18 cellular contexts compared by ENCODE assay signal in genomic region chr9:121395558-121395957, GRCh38. TPM values are rescaled to one million over a fixed set of nuclear protein-coding genes. Genes with fewer than 3 reads are reported as not detected.
DNase-seq lines count a peak whose midpoint lies in the region; ATAC-seq, FAIRE-seq and TF ChIP-seq lines count a peak whose summit lies in the region.
"Had no signal": no experiment of that assay in that cellular context is flagged by ENCODE, and none has a peak within 500 bp of the region (broad histone marks: within the 10 kb centered on the region; RNA-seq: fewer than 3 reads in every experiment).

No MANE protein-coding gene starts in this region.

- intact Hi-C loops in gastrocnemius medialis (cut with DNase I; ENCODE audit: low total_unique reads): no loop called here

- H3K4me3 ChIP-seq in Loucy (ENCODE audit: low read length, poor library complexity, severe bottlenecking) (no peak overlapping the region), keratinocyte (ENCODE audit: control insufficient read depth in 2 of 3, extremely low read depth in 1 of 3, insufficient read depth in 2 of 3, low read depth in 1 of 3, low read length in 3 of 3) (no peak overlapping the region), gastrocnemius medialis (no peak overlapping the region)
- H3K4me3 ChIP-seq: BLaER1, GM12878 had no signal

- peak overlapping the region; percentile 9 for H2AFZ ChIP-seq in Loucy (ENCODE audit: low read length)
- peak overlapping the region; percentile 10 for H2AFZ ChIP-seq in keratinocyte (ENCODE audit: control insufficient read depth, low read length)

- FAIRE-seq in keratinocyte (lab: Jason Lieb, UNC) (no peak), RCC 7860 (lab: Jason Lieb, UNC) (no peak)
- FAIRE-seq: GM12878, GM19239, H1 had no signal

- no peak for TF ChIP-seq POLR2A in gastrocnemius medialis (IDR thresholded peaks at IDR 0.05)

- in situ Hi-C loops in gastrocnemius medialis (cut with MboI; ENCODE audit: low sequenced_read_pairs in 4 of 4): loop anchor here (5.0 kb wide), 5 partner anchors 68 to 183 kb away; no protein-coding TSS in a partner anchor

- H3K9me3 ChIP-seq in Loucy (ENCODE audit: insufficient read depth, low read depth, low read length): peaks cover 3% of the 10 kb centered on the region; the same call in 1 of the 2 replicates
- peaks cover 7% of the 10 kb centered on the region for H3K9me3 ChIP-seq in keratinocyte (ENCODE audit: control insufficient read depth, low read depth, low read length)
- H3K9me3 ChIP-seq in gastrocnemius medialis: peaks cover 0 to 4% (median 0%) of the 10 kb centered on the region in 3 donors

- no peaks in the 10 kb centered on the region for H3F3A ChIP-seq in Loucy (ENCODE audit: low read depth)

- H3K79me2 ChIP-seq in Loucy (ENCODE audit: insufficient read depth, low read length) (no peaks in the 10 kb centered on the region), keratinocyte (ENCODE audit: control insufficient read depth, insufficient read depth, low read length) (no peaks in the 10 kb centered on the region)

- no peak overlapping the region for H3K4me2 ChIP-seq in Loucy (ENCODE audit: low read depth, low read length, poor library complexity, severe bottlenecking)
- no peak overlapping the region for H3K4me2 ChIP-seq in keratinocyte (ENCODE audit: control insufficient read depth, extremely low read depth, insufficient read depth, low read depth, low read length)
- H3K4me2 ChIP-seq: BLaER1 had no signal

- no peaks in the 10 kb centered on the region for H3K9me3 Mint-ChIP-seq in activated T-helper 17 cell treated with anti-CD3 and anti-CD28 coated beads, Interleukin-2, amount 50 U/mL, for 72 hours
- H3K9me3 Mint-ChIP-seq: CD8-positive, alpha-beta T cell had no signal

- H3K9me2 ChIP-seq in Loucy (replicated peaks; ENCODE audit: low read depth, low read length): no peaks in the 10 kb centered on the region

- DNase-seq in ELR (ENCODE audit: low read depth) (peak; percentile 52), keratinocyte (ENCODE audit: low read depth, low spot score) (no peak), RCC 7860 (ENCODE audit: low spot score) (no peak), gastrocnemius medialis (no peak)
- DNase-seq in activated naive CD4-positive, alpha-beta T cell treated with anti-CD3 and anti-CD28 coated beads, Interleukin-2, amount 50 U/mL, for 16 hours: no peak
- DNase-seq: 8988T; Calu3; CD8-positive, alpha-beta T cell; DMS79 treated with DMSO at 0.1 percent for 48 hours; H9 had no signal

- H3K27me3 ChIP-seq in Loucy (ENCODE audit: insufficient read depth, low read length, poor library complexity, severe bottlenecking) (no peaks in the 10 kb centered on the region), keratinocyte (ENCODE audit: control insufficient read depth, extremely low read depth, insufficient read depth, low read length) (no peaks in the 10 kb centered on the region), gastrocnemius medialis (no peaks in the 10 kb centered on the region)
- H3K27me3 ChIP-seq: BLaER1 had no signal

- no peak overlapping the region for H3K4me3 Mint-ChIP-seq in activated T-helper 17 cell treated with anti-CD3 and anti-CD28 coated beads, Interleukin-2, amount 50 U/mL, for 72 hours
- H3K4me3 Mint-ChIP-seq: CD14-positive monocyte; CD8-positive, alpha-beta T cell; H9 had no signal

- peak; percentile 49 for ATAC-seq in activated T-helper 17 cell treated with anti-CD3 and anti-CD28 coated beads, Interleukin-2, amount 50 U/mL, for 72 hours (replicated peaks)
- no peak for ATAC-seq in HG03025 (IDR thresholded peaks at IDR 0.05; ENCODE audit: low FRiP score, unreplicated experiment)
- no peak for ATAC-seq in gastrocnemius medialis
- ATAC-seq: CD8-positive, alpha-beta T cell; GM12878 had no signal

- H4K20me1 ChIP-seq in Loucy (ENCODE audit: insufficient read depth, low read length, poor library complexity, severe bottlenecking): no peaks in the 10 kb centered on the region
- H4K20me1 ChIP-seq in keratinocyte (ENCODE audit: control insufficient read depth, extremely low read depth, insufficient read depth, low read length): no peaks in the 10 kb centered on the region
- H4K20me1 ChIP-seq: BLaER1 had no signal

- no peak overlapping the region for H3K27ac Mint-ChIP-seq in activated T-helper 17 cell treated with anti-CD3 and anti-CD28 coated beads, Interleukin-2, amount 50 U/mL, for 72 hours
- H3K27ac Mint-ChIP-seq: CD8-positive, alpha-beta T cell; H9 had no signal

- H3K27ac ChIP-seq in keratinocyte (ENCODE audit: control insufficient read depth, insufficient read depth, low read length): peak overlapping the region; percentile 17
- no peak overlapping the region for H3K27ac ChIP-seq in gastrocnemius medialis
- H3K27ac ChIP-seq: BLaER1 had no signal

- no peaks in the 10 kb centered on the region for H3K27me3 Mint-ChIP-seq in activated T-helper 17 cell treated with anti-CD3 and anti-CD28 coated beads, Interleukin-2, amount 50 U/mL, for 72 hours

- H3K9ac ChIP-seq in Loucy (ENCODE audit: low read depth, low read length, poor library complexity, severe bottlenecking): no peak overlapping the region
- no peak overlapping the region for H3K9ac ChIP-seq in keratinocyte (ENCODE audit: control insufficient read depth, extremely low read depth, insufficient read depth, low read length)
- H3K9ac ChIP-seq: BLaER1 had no signal

- H3K36me3 ChIP-seq in Loucy (ENCODE audit: insufficient read depth, low read length) (no peaks in the 10 kb centered on the region), keratinocyte (ENCODE audit: control insufficient read depth in 2 of 2, extremely low read depth in 1 of 2, insufficient read depth in 2 of 2, low read length in 2 of 2) (no peaks in the 10 kb centered on the region), gastrocnemius medialis (no peaks in the 10 kb centered on the region)
- H3K36me3 ChIP-seq: BLaER1 had no signal

- TF ChIP-seq CTCF in Loucy (conservative IDR thresholded peaks at IDR 0.05; ENCODE audit: low read length) (no peak), keratinocyte (optimal IDR thresholded peaks at IDR 0.05 in 1 of 3, IDR thresholded peaks at IDR 0.05 in 1 of 3, conservative IDR thresholded peaks at IDR 0.05 in 1 of 3; ENCODE audit: extremely low read depth in 1 of 3, insufficient read depth in 2 of 3, low read length in 3 of 3) (no peak), gastrocnemius medialis (IDR thresholded peaks at IDR 0.05 in 4 of 5, conservative IDR thresholded peaks at IDR 0.05 in 1 of 5) (no peak)

- H3K36me3 Mint-ChIP-seq in activated T-helper 17 cell treated with anti-CD3 and anti-CD28 coated beads, Interleukin-2, amount 50 U/mL, for 72 hours (ENCODE audit: low read depth): no peaks in the 10 kb centered on the region
- H3K36me3 Mint-ChIP-seq: CD14-positive monocyte; CD8-positive, alpha-beta T cell had no signal

- H3K9me1 ChIP-seq in keratinocyte (ENCODE audit: control insufficient read depth, extremely low read depth, insufficient read depth, low read length): peaks cover 2% of the 10 kb centered on the region

- H3K4me1 Mint-ChIP-seq in activated T-helper 17 cell treated with anti-CD3 and anti-CD28 coated beads, Interleukin-2, amount 50 U/mL, for 72 hours: no peaks in the 10 kb centered on the region

- dilution Hi-C loops in keratinocyte (cut with MboI; ENCODE audit: extremely low pct_ligation_motif_present, low sequenced_read_pairs): no loop called here

- H3K4me1 ChIP-seq in Loucy (ENCODE audit: insufficient read depth, low read length, poor library complexity, severe bottlenecking): peaks cover 36% of the 10 kb centered on the region
- H3K4me1 ChIP-seq in keratinocyte (ENCODE audit: control insufficient read depth, extremely low read depth, insufficient read depth, low read length): peaks cover 51% of the 10 kb centered on the region
- H3K4me1 ChIP-seq in gastrocnemius medialis: no peaks in the 10 kb centered on the region

RNA-seq across cellular contexts. Expression of gene STOM, which starts 25.5 kb away (rescaled TPM):
- total RNA-seq in activated T-helper 17 cell treated with anti-CD3 and anti-CD28 coated beads, Interleukin-2, amount 50 U/mL, for 72 hours: 10 to 100 TPM; 50.8 to 69.4 TPM
- polyA plus RNA-seq in keratinocyte: 100.0 to 121 TPM (median 101 TPM) in 3 replicates
- polyA plus RNA-seq in keratinocyte (2011; ENCODE audit: low read depth): 20.5 TPM
- 43.3 and 64.2 TPM in 2 replicates for polyA plus RNA-seq in keratinocyte (2011; cell fraction: cytosol; rRNA removed)
- 80.3 and 89.8 TPM in 2 replicates for polyA plus RNA-seq in keratinocyte (2011; cell fraction: nucleus; rRNA removed)
- polyA plus RNA-seq in keratinocyte (2012; ENCODE audit: low replicate concordance): 60.8 and 77.7 TPM in 2 replicates
- 31.5 to 57.7 TPM (median 44.8 TPM) in 3 replicates for polyA minus RNA-seq in keratinocyte
- 58.7 TPM for polyA minus RNA-seq in keratinocyte (2011; cell fraction: cytosol; rRNA and poly(A)+ RNA removed)
- 66.6 and 104 TPM in 2 replicates for polyA minus RNA-seq in keratinocyte (2011; cell fraction: nucleus; rRNA and poly(A)+ RNA removed)
- 10 to 100 TPM; 60.0 to 89.5 (median 76.3) TPM for total RNA-seq in gastrocnemius medialis
